Comparison of ENCODE assay signal across 8 cellular contexts in the genomic region with DNA sequence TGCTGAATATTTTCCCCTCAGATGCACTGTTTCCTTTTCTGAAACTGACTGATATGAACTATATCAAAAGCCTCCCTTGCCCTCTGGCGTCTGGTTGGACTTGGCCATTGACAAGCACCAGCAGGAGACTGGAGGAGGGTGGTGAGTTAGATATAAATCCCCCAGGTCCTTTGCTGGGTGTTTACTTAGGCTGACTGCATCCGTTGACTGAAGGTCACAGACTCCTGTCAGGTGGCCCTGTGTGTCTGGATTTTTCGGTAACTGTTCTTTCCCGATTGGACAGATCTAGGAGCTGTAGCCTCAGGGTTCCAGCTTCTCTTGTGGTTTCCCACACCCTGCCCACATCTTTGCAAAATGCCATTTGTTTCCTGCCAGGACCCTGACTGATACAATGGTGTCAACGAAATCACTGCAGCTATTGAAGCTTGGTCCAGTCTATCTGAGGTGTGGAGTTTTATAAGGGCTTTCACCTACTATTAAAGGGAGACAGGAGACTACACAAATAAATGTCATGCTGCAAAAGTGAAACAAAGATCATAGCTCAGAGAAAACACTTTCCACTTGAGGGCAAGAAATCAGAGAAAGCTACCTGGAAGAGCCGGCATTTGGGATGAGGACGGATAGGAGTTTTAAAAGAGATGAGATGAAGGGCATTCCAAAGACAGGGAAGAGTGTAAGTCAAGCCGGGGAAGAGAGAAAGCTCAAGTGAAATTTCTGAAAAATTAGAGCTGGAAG. TPM values are rescaled to one million over a fixed set of nuclear protein-coding genes. Genes with fewer than 3 reads are reported as not detected.
DNase-seq lines count a peak whose midpoint lies in the region; ATAC-seq and TF ChIP-seq lines count a peak whose summit lies in the region.

No MANE protein-coding gene starts in this region.

- no peaks in the 10 kb centered on the region for H3K36me3 ChIP-seq in PC-3 (ENCODE audit: low read depth, low read length)
- H3K36me3 ChIP-seq in colonic mucosa = no peaks in the 10 kb centered on the region
- peaks cover 0 to 6% (median 0%) of the 10 kb centered on the region in 3 experiments for H3K36me3 ChIP-seq in naive thymus-derived CD4-positive, alpha-beta T cell (ENCODE audit: control insufficient read depth in 2 of 3, insufficient read depth in 3 of 3, low read length in 3 of 3)

- peak overlapping the region; percentile 95 for H2AFZ ChIP-seq in PC-3 (ENCODE audit: low read length)

- H3K27ac ChIP-seq in PC-3 (ENCODE audit: low read length) (peak overlapping the region; percentile 42), colonic mucosa (peak overlapping the region; percentile 88)
- H3K27ac ChIP-seq in naive thymus-derived CD4-positive, alpha-beta T cell (ENCODE audit: low read depth, low read length) = peak overlapping the region; percentile 71

- H3K9me3 Mint-ChIP-seq in naive thymus-derived CD4-positive, alpha-beta T cell = peaks cover 0 to 4% (median 0%) of the 10 kb centered on the region in 11 donors

- H3K79me2 ChIP-seq in PC-3 (ENCODE audit: low read length) = peaks cover 29% of the 10 kb centered on the region

- POLR2A ChIA-PET in PC-3 (lab: Charles Lee; ENCODE audit: unreplicated experiment) = interaction anchor here (0.9 kb wide), 1 partner anchor 67 kb away, joined by 3 read pairs; no protein-coding TSS in a partner anchor
- POLR2A ChIA-PET in naive thymus-derived CD4-positive, alpha-beta T cell (lab: Charles Lee) = no interaction called here

- H3K36me3 Mint-ChIP-seq in naive thymus-derived CD4-positive, alpha-beta T cell = no peaks in the 10 kb centered on the region

- peak; percentile 10 for ATAC-seq in PC-3
- ATAC-seq in naive thymus-derived CD4-positive, alpha-beta T cell = no peak
- no peak for ATAC-seq in HG03045 (IDR thresholded peaks at IDR 0.05; ENCODE audit: unreplicated experiment)
- no peak for ATAC-seq in GM19463 (IDR thresholded peaks at IDR 0.05; ENCODE audit: unreplicated experiment)

- H3K4me3 ChIP-seq in PC-3 (ENCODE audit: low read length) = peak overlapping the region; percentile 75
- peak overlapping the region; percentile 80 for H3K4me3 ChIP-seq in colonic mucosa
- H3K4me3 ChIP-seq in naive thymus-derived CD4-positive, alpha-beta T cell (ENCODE audit: low read length) = no peak overlapping the region

- intact Hi-C loops in PC-3 (cut with micrococcal nuclease) = loop anchor here (2.0 kb wide), 1 partner anchor 248 kb away; no protein-coding TSS in a partner anchor
- intact Hi-C loops in colonic mucosa (cut with DNase I) = loop anchor here (10.0 kb wide), 1 partner anchor 244 kb away; no protein-coding TSS in a partner anchor
- intact Hi-C loops in naive thymus-derived CD4-positive, alpha-beta T cell (cut with micrococcal nuclease) = no loop called here

- H3K27me3 ChIP-seq in PC-3 (ENCODE audit: low read length) (no peaks in the 10 kb centered on the region), colonic mucosa (no peaks in the 10 kb centered on the region)
- no peaks in the 10 kb centered on the region for H3K27me3 ChIP-seq in naive thymus-derived CD4-positive, alpha-beta T cell (ENCODE audit: control insufficient read depth in 2 of 2, insufficient read depth in 2 of 2, low read length in 2 of 2)

- 0 out of 2 replicates have a peak, but pooled peaks cover 6% of the 10 kb centered on the region for H4K20me1 ChIP-seq in PC-3 (ENCODE audit: low read length)

- TF ChIP-seq CTCF in PC-3 (conservative IDR thresholded peaks at IDR 0.05; ENCODE audit: low read depth, low read length) (peak; percentile 28; the same call in 1 of the 2 replicates), colonic mucosa (IDR thresholded peaks at IDR 0.05) (no peak)

- H3K9ac ChIP-seq in PC-3 (ENCODE audit: low read length) (peak overlapping the region; percentile 55), colonic mucosa (ENCODE audit: low read depth in 2 of 2, low read length in 2 of 2) (peak overlapping the region; percentile 68 to 86)

- peak overlapping the region; percentile 18 to 88 (median 61) for H3K27ac Mint-ChIP-seq in naive thymus-derived CD4-positive, alpha-beta T cell

- H3K4me1 Mint-ChIP-seq in naive thymus-derived CD4-positive, alpha-beta T cell = peaks cover 22 to 31% (median 26%) of the 10 kb centered on the region in 7 donors

- no peaks in the 10 kb centered on the region for H3F3A ChIP-seq in PC-3 (ENCODE audit: low read length, unreplicated experiment)

- peak overlapping the region; percentile 84 to 98 (median 94) for H3K4me3 Mint-ChIP-seq in naive thymus-derived CD4-positive, alpha-beta T cell

- H3K4me2 ChIP-seq in PC-3 (ENCODE audit: low read length) = peak overlapping the region; percentile 99

- H3K27me3 Mint-ChIP-seq in naive thymus-derived CD4-positive, alpha-beta T cell = peaks cover 0 to 32% (median 6%) of the 10 kb centered on the region in 5 donors

- no peaks in the 10 kb centered on the region for H3K9me2 ChIP-seq in PC-3 (replicated peaks; ENCODE audit: low read length)

- H3K4me1 ChIP-seq in PC-3 (ENCODE audit: insufficient read depth, low read length) = peaks cover 26% of the 10 kb centered on the region
- H3K4me1 ChIP-seq in colonic mucosa = peaks cover 5% of the 10 kb centered on the region
- peaks cover 0 to 16% of the 10 kb centered on the region in 2 donors for H3K4me1 ChIP-seq in naive thymus-derived CD4-positive, alpha-beta T cell (ENCODE audit: control insufficient read depth in 2 of 2, insufficient read depth in 2 of 2, low read length in 2 of 2)

- no TSS peak for BruUV-seq in PC-3 (replicated peaks; lab: Mats Ljungman, UMichigan)

- CTCF ChIA-PET in PC-3 (lab: Charles Lee) = interaction anchor here (0.8 to 1.3 kb wide), 2 partner anchors 68 to 247 kb away, joined by 3 to 4 read pairs; no protein-coding TSS in a partner anchor
- CTCF ChIA-PET in naive thymus-derived CD4-positive, alpha-beta T cell (lab: Charles Lee) = interaction anchor here (0.6 to 0.7 kb wide), 2 partner anchors 540 to 1046 kb away, joined by 3 read pairs; a partner anchor contains a TSS

- DNase-seq in NCI-H82 (lab: John Stamatoyannopoulos, UW) (peak; percentile 48), NCI-H82 treated with DMSO at 0.1 percent for 48 hours (lab: John Stamatoyannopoulos, UW; ENCODE audit: unreplicated experiment) (no peak), PC-3 (peak; percentile 88), colonic mucosa (peak; percentile 65), amygdala (lab: John Stamatoyannopoulos, UW) (no peak)
- DNase-seq in naive thymus-derived CD4-positive, alpha-beta T cell = peak in 3 of 9 donors; percentile 2 to 7 (median 4)

- H3K9me3 ChIP-seq in PC-3 (ENCODE audit: low read length) = no peaks in the 10 kb centered on the region
- H3K9me3 ChIP-seq in colonic mucosa = no peaks in the 10 kb centered on the region
- H3K9me3 ChIP-seq in naive thymus-derived CD4-positive, alpha-beta T cell (ENCODE audit: control insufficient read depth in 2 of 3, low read length in 3 of 3) = no peaks in the 10 kb centered on the region

RNA-seq across cellular contexts. Expression of a gene that starts 1.5 kb away (rescaled TPM):
- total RNA-seq in PC-3 (2014; rRNA removed) = 7.2 and 10.7 TPM in 2 replicates
- 10 to 100 TPM; 38.2 to 46.5 TPM for total RNA-seq in colonic mucosa
- total RNA-seq in naive thymus-derived CD4-positive, alpha-beta T cell = 1 to 10 TPM; 5.7 to 8.8 (median 7.2) TPM
- polyA plus RNA-seq in naive thymus-derived CD4-positive, alpha-beta T cell = 1 to 10 TPM; 3.6 to 6.6 TPM

Comparison
In these comparisons a context has a peak if more than half of its experiments do, and no peak if none do; other contexts are left out.
1. DNase-seq: peak in NCI-H82 (single experiment), PC-3 (single experiment) and colonic mucosa (single experiment); none in NCI-H82 treated with DMSO at 0.1 percent for 48 hours (single experiment) and amygdala (0 of 56).
2. intact Hi-C loops: an anchor here in PC-3 (2.0 kb wide) and colonic mucosa (10.0 kb wide); none called in naive thymus-derived CD4-positive, alpha-beta T cell.
3. Peak in every context shown above with its lines, with median percentiles within 50 percentile points of each other: H3K27ac ChIP-seq.